Comparison of ENCODE assay signal across 1 cellular context in the genomic region with DNA sequence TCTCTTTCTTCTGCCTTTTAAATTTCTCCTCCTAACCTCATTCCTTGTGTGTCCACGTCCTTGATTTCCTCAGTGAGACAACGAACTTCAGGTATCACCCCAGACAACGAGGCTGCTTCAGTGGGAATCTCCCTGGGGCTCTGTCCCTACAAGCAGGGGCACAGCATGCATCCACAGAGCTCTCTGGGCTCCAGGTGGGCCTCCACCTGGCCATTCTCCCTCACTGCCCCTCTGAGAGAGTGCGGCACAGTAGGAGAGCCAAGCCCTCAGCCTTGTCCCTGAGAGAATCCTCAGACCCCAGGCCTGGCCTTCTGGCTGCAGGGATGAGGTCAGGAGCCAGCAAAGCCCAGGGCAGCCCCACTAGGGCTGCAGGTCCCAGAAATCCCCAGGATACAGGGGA.
TF ChIP-seq lines count a peak whose summit lies in the region.

No MANE protein-coding gene starts in this region.

TF ChIP-seq in GM23338, 12 proteins besides CTCF, POLR2A, EP300 and RAD21 (continued from another document):
- TF ChIP-seq, protein P1, sequence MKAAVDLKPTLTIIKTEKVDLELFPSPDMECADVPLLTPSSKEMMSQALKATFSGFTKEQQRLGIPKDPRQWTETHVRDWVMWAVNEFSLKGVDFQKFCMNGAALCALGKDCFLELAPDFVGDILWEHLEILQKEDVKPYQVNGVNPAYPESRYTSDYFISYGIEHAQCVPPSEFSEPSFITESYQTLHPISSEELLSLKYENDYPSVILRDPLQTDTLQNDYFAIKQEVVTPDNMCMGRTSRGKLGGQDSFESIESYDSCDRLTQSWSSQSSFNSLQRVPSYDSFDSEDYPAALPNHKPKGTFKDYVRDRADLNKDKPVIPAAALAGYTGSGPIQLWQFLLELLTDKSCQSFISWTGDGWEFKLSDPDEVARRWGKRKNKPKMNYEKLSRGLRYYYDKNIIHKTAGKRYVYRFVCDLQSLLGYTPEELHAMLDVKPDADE (IDR thresholded peaks at IDR 0.05), result no peak
